Comparison of ENCODE assay signal across 8 cellular contexts in genomic region chr19:46426506-46427162, GRCh38. TPM values are rescaled to one million over a fixed set of nuclear protein-coding genes. Genes with fewer than 3 reads are reported as not detected.
DNase-seq lines count a peak whose midpoint lies in the region; ATAC-seq and TF ChIP-seq lines count a peak whose summit lies in the region.

No MANE protein-coding gene starts in this region.

- no peak for TF ChIP-seq CTCF in DOHH2 (IDR thresholded peaks at IDR 0.05; ENCODE audit: low read depth, low read length, poor library complexity, severe bottlenecking)
- no peak for TF ChIP-seq CTCF in foreskin keratinocyte (conservative IDR thresholded peaks at IDR 0.05)
- TF ChIP-seq CTCF in nephron (IDR thresholded peaks at IDR 0.05; ENCODE audit: unreplicated experiment in 3 of 3), result no peak
- no peak for TF ChIP-seq CTCF in uterus (IDR thresholded peaks at IDR 0.05)

- no peaks in the 10 kb centered on the region for H3F3A ChIP-seq in DOHH2 (ENCODE audit: control insufficient read depth, insufficient read depth)

- H3K4me3 ChIP-seq in DOHH2 (ENCODE audit: low read length) (peak overlapping the region; percentile 71), uterus (peak overlapping the region; percentile 41 to 43)

- H3K36me3 Mint-ChIP-seq in activated T-cell treated with anti-CD3 and anti-CD28 coated beads, Interleukin-2, amount 50 U/mL, for 72 hours (ENCODE audit: insufficient read depth in 2 of 2), result peaks cover 0 to 2% of the 10 kb centered on the region in 2 donors
- no peaks in the 10 kb centered on the region for H3K36me3 Mint-ChIP-seq in nephron (ENCODE audit: low read depth)

- H3K4me3 Mint-ChIP-seq in activated T-cell treated with anti-CD3 and anti-CD28 coated beads, Interleukin-2, amount 50 U/mL, for 72 hours, result peak overlapping the region; percentile 65 to 78
- H3K4me3 Mint-ChIP-seq in nephron, result peak overlapping the region; percentile 82 to 89 (median 85)

- no peaks in the 10 kb centered on the region for H3K9me2 ChIP-seq in DOHH2 (replicated peaks; ENCODE audit: control insufficient read depth, low read length)

- H3K27ac ChIP-seq in DOHH2 (ENCODE audit: low read depth, low read length) (no peak overlapping the region), foreskin keratinocyte (no peak overlapping the region), uterus (peak overlapping the region; percentile 54 to 56)

- H3K27me3 ChIP-seq in DOHH2 (ENCODE audit: control insufficient read depth, low read length) (peaks cover 40% of the 10 kb centered on the region), foreskin keratinocyte (peaks cover 14% of the 10 kb centered on the region), uterus (no peaks in the 10 kb centered on the region)

- intact Hi-C loops in uterus (cut with DNase I; ENCODE audit: low total_unique reads), result no loop called here

- H3K4me1 ChIP-seq in DOHH2 (ENCODE audit: control insufficient read depth, low read length), result peaks cover 21% of the 10 kb centered on the region
- peaks cover 6% of the 10 kb centered on the region for H3K4me1 ChIP-seq in foreskin keratinocyte
- no peaks in the 10 kb centered on the region for H3K4me1 ChIP-seq in uterus

- peaks cover 34% of the 10 kb centered on the region for H3K4me1 Mint-ChIP-seq in activated T-cell treated with anti-CD3 and anti-CD28 coated beads, Interleukin-2, amount 50 U/mL, for 72 hours (ENCODE audit: low read depth)
- peaks cover 51% of the 10 kb centered on the region for H3K4me1 Mint-ChIP-seq in nephron

- no peak for TF ChIP-seq POLR2A in uterus (IDR thresholded peaks at IDR 0.05)

- H3K9me3 ChIP-seq in DOHH2 (ENCODE audit: control insufficient read depth, insufficient read depth, low read length) (no peaks in the 10 kb centered on the region), uterus (no peaks in the 10 kb centered on the region)

- no peaks in the 10 kb centered on the region for H3K79me2 ChIP-seq in DOHH2 (ENCODE audit: control insufficient read depth, low read length)

- no peaks in the 10 kb centered on the region for H4K20me1 ChIP-seq in DOHH2 (ENCODE audit: control insufficient read depth, insufficient read depth, low read depth, low read length)

- H3K36me3 ChIP-seq in DOHH2 (ENCODE audit: control insufficient read depth, low read length) (no peaks in the 10 kb centered on the region), uterus (no peaks in the 10 kb centered on the region)

- H3K9me3 Mint-ChIP-seq in activated T-cell treated with anti-CD3 and anti-CD28 coated beads, Interleukin-2, amount 50 U/mL, for 72 hours, result no peaks in the 10 kb centered on the region
- no peaks in the 10 kb centered on the region for H3K9me3 Mint-ChIP-seq in nephron

- ATAC-seq in activated T-cell treated with anti-CD3 and anti-CD28 coated beads, Interleukin-2, amount 50 U/mL, for 72 hours (replicated peaks in 1 of 2), result peak; percentile 85 to 87
- ATAC-seq in foreskin keratinocyte (peak; percentile 39), HG03039 (IDR thresholded peaks at IDR 0.05; ENCODE audit: unreplicated experiment) (no peak), HG03135 (IDR thresholded peaks at IDR 0.05; ENCODE audit: unreplicated experiment) (no peak)

- peaks cover 86% of the 10 kb centered on the region for H3K27me3 Mint-ChIP-seq in activated T-cell treated with anti-CD3 and anti-CD28 coated beads, Interleukin-2, amount 50 U/mL, for 72 hours (ENCODE audit: low read depth)
- peaks cover 13% of the 10 kb centered on the region for H3K27me3 Mint-ChIP-seq in nephron (ENCODE audit: low read depth)

- H3K27ac Mint-ChIP-seq in activated T-cell treated with anti-CD3 and anti-CD28 coated beads, Interleukin-2, amount 50 U/mL, for 72 hours, result peak overlapping the region; percentile 38
- H3K27ac Mint-ChIP-seq in nephron, result peak overlapping the region; percentile 95 to 98 (median 98)

- DNase-seq in NCI-H1694 treated with DMSO at 0.1 percent for 48 hours (lab: John Stamatoyannopoulos, UW) (peak; percentile 50), foreskin keratinocyte (peak in 1 of 2 donors; percentile 25), uterus (peak; percentile 73 to 85)
- peak; percentile 46 to 58 for DNase-seq in activated T-cell treated with anti-CD3 and anti-CD28 coated beads, Interleukin-2, amount 50 U/mL, for 72 hours

- peak overlapping the region; percentile 74 for H3K4me2 ChIP-seq in DOHH2 (ENCODE audit: low read length)

RNA-seq across cellular contexts. Expression of gene PNMA8C, which starts 2.1 kb away (rescaled TPM):
- not detected for total RNA-seq in activated T-cell treated with anti-CD3 and anti-CD28 coated beads, Interleukin-2, amount 50 U/mL, for 72 hours
- total RNA-seq in foreskin keratinocyte (not detected in 2 replicates), uterus (1 to 10 TPM in 1 of 4 donors, under 1 TPM in 2, not detected in 1; under 0.01 to 3.7 (median 0.73) TPM)
- not detected in 2 replicates for polyA plus RNA-seq in foreskin keratinocyte

RNA-seq across cellular contexts. Expression of gene CCDC8, which starts 13.3 kb away (rescaled TPM):
- not detected for total RNA-seq in activated T-cell treated with anti-CD3 and anti-CD28 coated beads, Interleukin-2, amount 50 U/mL, for 72 hours
- 41.6 and 42.7 TPM in 2 replicates for total RNA-seq in foreskin keratinocyte
- polyA plus RNA-seq in foreskin keratinocyte, result 27.3 and 30.4 TPM in 2 replicates
- total RNA-seq in uterus, result 10 to 100 TPM in 2 of 4 donors, 1 to 10 TPM in 2; 7.2 to 89.1 (median 26.2) TPM

RNA-seq across cellular contexts. Expression of gene PNMA8A, which starts 44.7 kb away (rescaled TPM):
- total RNA-seq in activated T-cell treated with anti-CD3 and anti-CD28 coated beads, Interleukin-2, amount 50 U/mL, for 72 hours, result 1 to 10 TPM in 1 of 2 donors, not detected in 1; 1.9 TPM
- total RNA-seq in foreskin keratinocyte (1.4 TPM in 2 replicates), uterus (10 to 100 TPM in 3 of 4 donors, 1 to 10 TPM in 1; 8.7 to 69.7 (median 16.1) TPM)
- 0.71 and 0.88 TPM in 2 replicates for polyA plus RNA-seq in foreskin keratinocyte

Comparison
In these comparisons a context has a peak if more than half of its experiments do, and no peak if none do; other contexts are left out.
1. H3K27ac ChIP-seq: peak in uterus (2 of 2); none in DOHH2 (single experiment) and foreskin keratinocyte (single experiment).
2. ATAC-seq: peak in activated T-cell treated with anti-CD3 and anti-CD28 coated beads, Interleukin-2, amount 50 U/mL, for 72 hours (2 of 2) and foreskin keratinocyte (single experiment); none in HG03039 (single experiment) and HG03135 (single experiment).
3. RNA of gene CCDC8, which starts 13.3 kb away (total RNA-seq): 41.6 to 42.7 TPM in foreskin keratinocyte and 7.2 to 89.1 TPM in uterus; not detected in activated T-cell treated with anti-CD3 and anti-CD28 coated beads, Interleukin-2, amount 50 U/mL, for 72 hours; every median in the first group is over 4 times any median in the second.